Comparison of ENCODE assay signal across 8 cellular contexts in genomic region chr22:27113211-27114030, GRCh38.
DNase-seq lines count a peak whose midpoint lies in the region; ATAC-seq lines count a peak whose summit lies in the region.

No MANE protein-coding gene starts in this region.

- peaks cover 40% of the 10 kb centered on the region for H3K4me1 ChIP-seq in SJCRH30

- ATAC-seq in HG02884 (IDR thresholded peaks at IDR 0.05; ENCODE audit: unreplicated experiment) (no peak), HG02678 (IDR thresholded peaks at IDR 0.05; ENCODE audit: unreplicated experiment) (no peak), HG02763 (IDR thresholded peaks at IDR 0.05; ENCODE audit: unreplicated experiment) (no peak)

- DNase-seq in GM04503 (ENCODE audit: low read depth) (peak; percentile 97), SJCRH30 (peak; percentile 47 to 66), foreskin melanocyte (peak; percentile 99), pulmonary artery endothelial cell (ENCODE audit: low read depth, low spot score) (peak; percentile 57), NCI-H1092 (lab: John Stamatoyannopoulos, UW) (no peak)

- H3K9me3 ChIP-seq in SJCRH30 (replicated peaks): peaks cover 7% of the 10 kb centered on the region

- H3K36me3 ChIP-seq in SJCRH30: no peaks in the 10 kb centered on the region

- H3K27me3 ChIP-seq in SJCRH30: no peaks in the 10 kb centered on the region

- H3K27ac ChIP-seq in SJCRH30: peak overlapping the region; percentile 59

- H3K4me3 ChIP-seq in SJCRH30: no peak overlapping the region
